ENCODE assay signal across 1 cellular context in the genomic region with DNA sequence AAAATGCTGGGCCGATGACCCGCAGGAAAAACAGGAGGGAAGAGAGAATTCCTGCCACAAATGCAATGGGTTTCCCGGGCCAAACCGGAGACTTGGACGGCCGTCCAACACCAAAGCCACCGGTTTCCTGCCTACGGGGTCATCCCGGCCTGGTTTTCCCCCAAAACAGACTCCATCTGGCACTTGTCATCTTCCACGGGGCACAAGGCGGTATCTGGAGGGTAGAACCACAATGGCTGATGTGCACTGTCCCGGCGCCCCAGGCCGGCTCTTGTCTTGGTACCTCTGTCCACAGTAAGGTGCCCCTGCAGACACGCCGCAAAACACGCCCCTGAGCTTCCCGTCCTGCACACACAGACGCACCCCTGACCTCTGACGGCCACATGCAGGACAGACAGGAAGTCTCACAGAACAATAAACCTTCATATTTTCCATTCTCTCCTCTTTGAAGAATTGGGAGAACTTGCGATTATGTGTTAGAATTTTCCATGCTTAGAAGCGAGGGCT.
TF ChIP-seq lines count a peak whose summit lies in the region.

No MANE protein-coding gene starts in this region.

TF ChIP-seq in GM23338, 12 proteins besides CTCF, POLR2A, EP300 and RAD21 (continued from another document):
- TF ChIP-seq, protein P1, sequence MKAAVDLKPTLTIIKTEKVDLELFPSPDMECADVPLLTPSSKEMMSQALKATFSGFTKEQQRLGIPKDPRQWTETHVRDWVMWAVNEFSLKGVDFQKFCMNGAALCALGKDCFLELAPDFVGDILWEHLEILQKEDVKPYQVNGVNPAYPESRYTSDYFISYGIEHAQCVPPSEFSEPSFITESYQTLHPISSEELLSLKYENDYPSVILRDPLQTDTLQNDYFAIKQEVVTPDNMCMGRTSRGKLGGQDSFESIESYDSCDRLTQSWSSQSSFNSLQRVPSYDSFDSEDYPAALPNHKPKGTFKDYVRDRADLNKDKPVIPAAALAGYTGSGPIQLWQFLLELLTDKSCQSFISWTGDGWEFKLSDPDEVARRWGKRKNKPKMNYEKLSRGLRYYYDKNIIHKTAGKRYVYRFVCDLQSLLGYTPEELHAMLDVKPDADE (IDR thresholded peaks at IDR 0.05) = no peak
- TF ChIP-seq, protein P2, sequence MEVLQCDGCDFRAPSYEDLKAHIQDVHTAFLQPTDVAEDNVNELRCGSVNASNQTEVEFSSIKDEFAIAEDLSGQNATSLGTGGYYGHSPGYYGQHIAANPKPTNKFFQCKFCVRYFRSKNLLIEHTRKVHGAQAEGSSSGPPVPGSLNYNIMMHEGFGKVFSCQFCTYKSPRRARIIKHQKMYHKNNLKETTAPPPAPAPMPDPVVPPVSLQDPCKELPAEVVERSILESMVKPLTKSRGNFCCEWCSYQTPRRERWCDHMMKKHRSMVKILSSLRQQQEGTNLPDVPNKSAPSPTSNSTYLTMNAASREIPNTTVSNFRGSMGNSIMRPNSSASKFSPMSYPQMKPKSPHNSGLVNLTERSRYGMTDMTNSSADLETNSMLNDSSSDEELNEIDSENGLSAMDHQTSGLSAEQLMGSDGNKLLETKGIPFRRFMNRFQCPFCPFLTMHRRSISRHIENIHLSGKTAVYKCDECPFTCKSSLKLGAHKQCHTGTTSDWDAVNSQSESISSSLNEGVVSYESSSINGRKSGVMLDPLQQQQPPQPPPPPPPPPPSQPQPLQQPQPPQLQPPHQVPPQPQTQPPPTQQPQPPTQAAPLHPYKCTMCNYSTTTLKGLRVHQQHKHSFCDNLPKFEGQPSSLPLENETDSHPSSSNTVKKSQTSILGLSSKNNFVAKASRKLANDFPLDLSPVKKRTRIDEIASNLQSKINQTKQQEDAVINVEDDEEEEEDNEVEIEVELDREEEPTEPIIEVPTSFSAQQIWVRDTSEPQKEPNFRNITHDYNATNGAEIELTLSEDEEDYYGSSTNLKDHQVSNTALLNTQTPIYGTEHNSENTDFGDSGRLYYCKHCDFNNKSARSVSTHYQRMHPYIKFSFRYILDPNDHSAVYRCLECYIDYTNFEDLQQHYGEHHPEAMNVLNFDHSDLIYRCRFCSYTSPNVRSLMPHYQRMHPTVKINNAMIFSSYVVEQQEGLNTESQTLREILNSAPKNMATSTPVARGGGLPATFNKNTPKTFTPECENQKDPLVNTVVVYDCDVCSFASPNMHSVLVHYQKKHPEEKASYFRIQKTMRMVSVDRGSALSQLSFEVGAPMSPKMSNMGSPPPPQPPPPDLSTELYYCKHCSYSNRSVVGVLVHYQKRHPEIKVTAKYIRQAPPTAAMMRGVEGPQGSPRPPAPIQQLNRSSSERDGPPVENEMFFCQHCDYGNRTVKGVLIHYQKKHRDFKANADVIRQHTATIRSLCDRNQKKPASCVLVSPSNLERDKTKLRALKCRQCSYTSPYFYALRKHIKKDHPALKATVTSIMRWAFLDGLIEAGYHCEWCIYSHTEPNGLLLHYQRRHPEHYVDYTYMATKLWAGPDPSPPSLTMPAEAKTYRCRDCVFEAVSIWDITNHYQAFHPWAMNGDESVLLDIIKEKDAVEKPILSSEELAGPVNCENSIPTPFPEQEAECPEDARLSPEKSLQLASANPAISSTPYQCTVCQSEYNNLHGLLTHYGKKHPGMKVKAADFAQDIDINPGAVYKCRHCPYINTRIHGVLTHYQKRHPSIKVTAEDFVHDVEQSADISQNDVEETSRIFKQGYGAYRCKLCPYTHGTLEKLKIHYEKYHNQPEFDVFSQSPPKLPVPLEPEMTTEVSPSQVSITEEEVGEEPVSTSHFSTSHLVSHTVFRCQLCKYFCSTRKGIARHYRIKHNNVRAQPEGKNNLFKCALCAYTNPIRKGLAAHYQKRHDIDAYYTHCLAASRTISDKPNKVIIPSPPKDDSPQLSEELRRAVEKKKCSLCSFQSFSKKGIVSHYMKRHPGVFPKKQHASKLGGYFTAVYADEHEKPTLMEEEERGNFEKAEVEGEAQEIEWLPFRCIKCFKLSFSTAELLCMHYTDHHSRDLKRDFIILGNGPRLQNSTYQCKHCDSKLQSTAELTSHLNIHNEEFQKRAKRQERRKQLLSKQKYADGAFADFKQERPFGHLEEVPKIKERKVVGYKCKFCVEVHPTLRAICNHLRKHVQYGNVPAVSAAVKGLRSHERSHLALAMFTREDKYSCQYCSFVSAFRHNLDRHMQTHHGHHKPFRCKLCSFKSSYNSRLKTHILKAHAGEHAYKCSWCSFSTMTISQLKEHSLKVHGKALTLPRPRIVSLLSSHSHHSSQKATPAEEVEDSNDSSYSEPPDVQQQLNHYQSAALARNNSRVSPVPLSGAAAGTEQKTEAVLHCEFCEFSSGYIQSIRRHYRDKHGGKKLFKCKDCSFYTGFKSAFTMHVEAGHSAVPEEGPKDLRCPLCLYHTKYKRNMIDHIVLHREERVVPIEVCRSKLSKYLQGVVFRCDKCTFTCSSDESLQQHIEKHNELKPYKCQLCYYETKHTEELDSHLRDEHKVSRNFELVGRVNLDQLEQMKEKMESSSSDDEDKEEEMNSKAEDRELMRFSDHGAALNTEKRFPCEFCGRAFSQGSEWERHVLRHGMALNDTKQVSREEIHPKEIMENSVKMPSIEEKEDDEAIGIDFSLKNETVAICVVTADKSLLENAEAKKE (CRISPR knock-in tag; IDR thresholded peaks at IDR 0.05) = no peak
- no peak for TF ChIP-seq POLR2AphosphoS5 (IDR thresholded peaks at IDR 0.05; ENCODE audit: low read depth)
- TF ChIP-seq, protein P3, sequence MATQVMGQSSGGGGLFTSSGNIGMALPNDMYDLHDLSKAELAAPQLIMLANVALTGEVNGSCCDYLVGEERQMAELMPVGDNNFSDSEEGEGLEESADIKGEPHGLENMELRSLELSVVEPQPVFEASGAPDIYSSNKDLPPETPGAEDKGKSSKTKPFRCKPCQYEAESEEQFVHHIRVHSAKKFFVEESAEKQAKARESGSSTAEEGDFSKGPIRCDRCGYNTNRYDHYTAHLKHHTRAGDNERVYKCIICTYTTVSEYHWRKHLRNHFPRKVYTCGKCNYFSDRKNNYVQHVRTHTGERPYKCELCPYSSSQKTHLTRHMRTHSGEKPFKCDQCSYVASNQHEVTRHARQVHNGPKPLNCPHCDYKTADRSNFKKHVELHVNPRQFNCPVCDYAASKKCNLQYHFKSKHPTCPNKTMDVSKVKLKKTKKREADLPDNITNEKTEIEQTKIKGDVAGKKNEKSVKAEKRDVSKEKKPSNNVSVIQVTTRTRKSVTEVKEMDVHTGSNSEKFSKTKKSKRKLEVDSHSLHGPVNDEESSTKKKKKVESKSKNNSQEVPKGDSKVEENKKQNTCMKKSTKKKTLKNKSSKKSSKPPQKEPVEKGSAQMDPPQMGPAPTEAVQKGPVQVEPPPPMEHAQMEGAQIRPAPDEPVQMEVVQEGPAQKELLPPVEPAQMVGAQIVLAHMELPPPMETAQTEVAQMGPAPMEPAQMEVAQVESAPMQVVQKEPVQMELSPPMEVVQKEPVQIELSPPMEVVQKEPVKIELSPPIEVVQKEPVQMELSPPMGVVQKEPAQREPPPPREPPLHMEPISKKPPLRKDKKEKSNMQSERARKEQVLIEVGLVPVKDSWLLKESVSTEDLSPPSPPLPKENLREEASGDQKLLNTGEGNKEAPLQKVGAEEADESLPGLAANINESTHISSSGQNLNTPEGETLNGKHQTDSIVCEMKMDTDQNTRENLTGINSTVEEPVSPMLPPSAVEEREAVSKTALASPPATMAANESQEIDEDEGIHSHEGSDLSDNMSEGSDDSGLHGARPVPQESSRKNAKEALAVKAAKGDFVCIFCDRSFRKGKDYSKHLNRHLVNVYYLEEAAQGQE (IDR thresholded peaks at IDR 0.05; ENCODE audit: unreplicated experiment) = no peak
- no peak for TF ChIP-seq ZNF114 (CRISPR knock-in tag; IDR thresholded peaks at IDR 0.05)
- TF ChIP-seq EZH2 (IDR thresholded peaks at IDR 0.05; ENCODE audit: low read depth, unreplicated experiment) = no peak
